6 cellular contexts compared by ENCODE assay signal in genomic region chr1:209919637-209920036, GRCh38. TPM values are rescaled to one million over a fixed set of nuclear protein-coding genes. Genes with fewer than 3 reads are reported as not detected.
"Had no signal": no experiment of that assay in that cellular context is flagged by ENCODE, and none has a peak within 500 bp of the region (broad histone marks: within the 10 kb centered on the region; RNA-seq: fewer than 3 reads in every experiment).

No MANE protein-coding gene starts in this region.

RNA-seq across cellular contexts. Expression of gene SYT14, which starts 18.4 kb away (rescaled TPM):
- total RNA-seq: left ventricle myocardium inferior, natural killer cell, posterior vena cava, spleen, subcutaneous adipose tissue, thoracic aorta had no signal
